In genomic region chr13:30319703-30320102, GRCh38 we compare ENCODE assay signal across 25 cellular contexts. TPM values are rescaled to one million over a fixed set of nuclear protein-coding genes. Genes with fewer than 3 reads are reported as not detected.
A peak's percentile ranks its signal among the peaks of the same experiment; 100 is the strongest.
DNase-seq lines count a peak whose midpoint lies in the region; ATAC-seq, FAIRE-seq and TF ChIP-seq lines count a peak whose summit lies in the region.
"Had no signal": no experiment of that assay in that cellular context is flagged by ENCODE, and none has a peak within 500 bp of the region (broad histone marks: within the 10 kb centered on the region; RNA-seq: fewer than 3 reads in every experiment).

No MANE protein-coding gene starts in this region.

- no peak for TF ChIP-seq POLR2A in GM12892 (IDR thresholded peaks at IDR 0.05; ENCODE audit: low read depth, low read length)
- TF ChIP-seq POLR2A in testis (IDR thresholded peaks at IDR 0.05) = no peak

- H2AFZ ChIP-seq in mesenchymal stem cell (ENCODE audit: low read depth, low read length) = no peak overlapping the region

- DNase-seq in A673 (ENCODE audit: low spot score) = peak; percentile 49
- DNase-seq in GM12892 (ENCODE audit: insufficient read length) = no peak
- DNase-seq in astrocyte of the spinal cord (ENCODE audit: low read depth, low spot score) = peak; percentile 36
- no peak for DNase-seq in mesenchymal stem cell
- no peak for DNase-seq in stimulated activated CD4-positive, alpha-beta T cell treated with anti-CD3 and anti-CD28 coated beads, Interleukin-4, amount 100 ng/mL, for 4 hours
- DNase-seq in testis = no peak
- no peak for DNase-seq in GM19239 (ENCODE audit: insufficient read length, low spot score)
- DNase-seq: activated naive CD4-positive, alpha-beta T cell treated with Interleukin-2 at 50 U/mL for 16 hours; activated T-cell treated with anti-CD3 and anti-CD28 coated beads, Interleukin-2, amount 50 U/mL, for 24 hours; amniotic stem cell; CD4-positive, CD25-positive, alpha-beta regulatory T cell; central memory CD4-positive, alpha-beta T cell; DMS 273 treated with DMSO at 0.1 percent for 48 hours; erythroblast; gastrocnemius medialis; lower lobe of right lung; NCI-H1436; NCI-H2107; NCI-H526 treated with DMSO at 0.1 percent for 48 hours; SW 1271 had no signal

- H3K4me1 ChIP-seq in A673 (ENCODE audit: insufficient read depth, low read length, poor library complexity, severe bottlenecking) (peaks cover 24% of the 10 kb centered on the region), mesenchymal stem cell (ENCODE audit: control insufficient read depth, insufficient read depth, low read depth, low read length) (no peaks in the 10 kb centered on the region), testis (peaks cover 4% of the 10 kb centered on the region)
- H3K4me1 ChIP-seq: lower lobe of right lung had no signal

- H3K4me3 ChIP-seq in A673 (ENCODE audit: low read depth, low read length, poor library complexity, severe bottlenecking) (no peak overlapping the region), astrocyte of the spinal cord (ENCODE audit: low read depth, low read length) (no peak overlapping the region), mesenchymal stem cell (ENCODE audit: insufficient read depth in 1 of 2, low read depth in 1 of 2, low read length in 2 of 2) (no peak overlapping the region), testis (no peak overlapping the region)
- H3K4me3 ChIP-seq: gastrocnemius medialis, lower lobe of right lung had no signal

- FAIRE-seq in GM12892 (lab: Jason Lieb, UNC) (peak; percentile 17), GM19239 (lab: Jason Lieb, UNC) (no peak)
- FAIRE-seq: GM18507, keratinocyte had no signal

- no peak overlapping the region for H3K23ac ChIP-seq in mesenchymal stem cell (ENCODE audit: low read length in 2 of 2)

- no peak overlapping the region for H3K14ac ChIP-seq in mesenchymal stem cell (ENCODE audit: low read length in 2 of 2)

- in situ Hi-C loops in astrocyte of the spinal cord (cut with HindIII; ENCODE audit: low sequenced_read_pairs) = no loop called here

- H4K91ac ChIP-seq in mesenchymal stem cell (ENCODE audit: low read length) = no peak overlapping the region

- POLR2A ChIA-PET in A673 (lab: Charles Lee; ENCODE audit: low non-redundant PET) = interaction anchor here (0.6 kb wide), 1 partner anchor 13 kb away, joined by 3 read pairs; no protein-coding TSS in a partner anchor

- no peak overlapping the region for H3K4ac ChIP-seq in mesenchymal stem cell (ENCODE audit: low read depth in 1 of 2, low read length in 2 of 2)

- intact Hi-C loops in A673 (cut with micrococcal nuclease; ENCODE audit: unreplicated experiment) (no loop called here), testis (cut with DNase I; ENCODE audit: low total_unique reads) (no loop called here)

- H2BK15ac ChIP-seq in mesenchymal stem cell (ENCODE audit: low read depth, poor library complexity, severe bottlenecking) = no peak overlapping the region

- H3K27me3 ChIP-seq in A673 (replicated peaks; ENCODE audit: insufficient read depth, low read depth, low read length, poor library complexity) = no peaks in the 10 kb centered on the region
- no peaks in the 10 kb centered on the region for H3K27me3 ChIP-seq in mesenchymal stem cell (ENCODE audit: control insufficient read depth in 1 of 2, insufficient read depth in 1 of 2, low read length in 2 of 2)
- no peaks in the 10 kb centered on the region for H3K27me3 ChIP-seq in testis
- H3K27me3 ChIP-seq: gastrocnemius medialis had no signal

- H3K4me2 ChIP-seq in mesenchymal stem cell (ENCODE audit: low read length, poor library complexity, severe bottlenecking) = no peak overlapping the region

- no peak for ATAC-seq in HG03097 (IDR thresholded peaks at IDR 0.05; ENCODE audit: low FRiP score, unreplicated experiment)
- ATAC-seq: activated CD4-positive, CD25-positive, alpha-beta regulatory T cell treated with anti-CD3 and anti-CD28 coated beads, Interleukin-2, amount 50 U/mL, for 24 hours; gastrocnemius medialis; HCT116; lower lobe of right lung had no signal

- H2BK120ac ChIP-seq in mesenchymal stem cell (ENCODE audit: low read depth, low read length) = no peak overlapping the region

- no peak overlapping the region for H3K27ac ChIP-seq in A673 (ENCODE audit: low read depth, low read length, poor library complexity, severe bottlenecking)
- H3K27ac ChIP-seq in mesenchymal stem cell (ENCODE audit: low read length, poor library complexity, severe bottlenecking) = no peak overlapping the region
- no peak overlapping the region for H3K27ac ChIP-seq in testis
- H3K27ac ChIP-seq: gastrocnemius medialis, lower lobe of right lung had no signal

- no peak for TF ChIP-seq CTCF in A673 (conservative IDR thresholded peaks at IDR 0.05; ENCODE audit: low read depth, low read length)
- TF ChIP-seq CTCF in astrocyte of the spinal cord (IDR thresholded peaks at IDR 0.05; ENCODE audit: low read depth, low read length) = no peak
- TF ChIP-seq CTCF in testis (IDR thresholded peaks at IDR 0.05) = no peak

- 100% methylated on average over 2 of the region's 3 CpGs for WGBS in mesenchymal stem cell
- 51 to 76% methylated on average over 3 of the region's 3 CpGs for WGBS in testis, 2 donors

- H3K9me3 ChIP-seq in A673 (ENCODE audit: low read depth, low read length, poor library complexity, severe bottlenecking) (no peaks in the 10 kb centered on the region), mesenchymal stem cell (ENCODE audit: control insufficient read depth, low read length) (no peaks in the 10 kb centered on the region), testis (no peaks in the 10 kb centered on the region)
- H3K9me3 ChIP-seq: gastrocnemius medialis, lower lobe of right lung had no signal

- no peak overlapping the region for H4K8ac ChIP-seq in mesenchymal stem cell (ENCODE audit: low read length)

- CTCF ChIA-PET in A673 (lab: Charles Lee) = no interaction called here

- peak overlapping the region; percentile 39 for H3K9ac ChIP-seq in mesenchymal stem cell (ENCODE audit: low read length)

- H3K18ac ChIP-seq in mesenchymal stem cell (ENCODE audit: low read depth in 1 of 2, low read length in 2 of 2) = no peak overlapping the region

- H3K79me1 ChIP-seq in mesenchymal stem cell (replicated peaks; ENCODE audit: low read length, poor library complexity, severe bottlenecking) = peaks cover 18% of the 10 kb centered on the region

- H2AK5ac ChIP-seq in mesenchymal stem cell (ENCODE audit: low read length, severe bottlenecking) = no peak overlapping the region

- no peak overlapping the region for H2BK5ac ChIP-seq in mesenchymal stem cell (ENCODE audit: low read depth, low read length, poor library complexity, severe bottlenecking)

- BruUV-seq in A673 (replicated peaks; lab: Mats Ljungman, UMichigan) = no TSS peak

- no peak overlapping the region for H2BK12ac ChIP-seq in mesenchymal stem cell (ENCODE audit: low read length in 2 of 2)

- H3K36me3 ChIP-seq in A673 (ENCODE audit: insufficient read depth, low read length, poor library complexity, severe bottlenecking) (no peaks in the 10 kb centered on the region), mesenchymal stem cell (ENCODE audit: control insufficient read depth in 1 of 2, insufficient read depth in 2 of 2, low read depth in 1 of 2, low read length in 2 of 2) (peaks cover 0 to 5% of the 10 kb centered on the region in 2 experiments), testis (ENCODE audit: low read depth, missing control alignments) (no peaks in the 10 kb centered on the region)
- H3K36me3 ChIP-seq: gastrocnemius medialis, lower lobe of right lung had no signal

RNA-seq across cellular contexts. Expression of gene KATNAL1, which starts 12.4 kb away (rescaled TPM):
- total RNA-seq in A673 (2021) (63.0 and 66.5 TPM in 2 replicates), testis (10 to 100 TPM; 19.0 to 20.1 TPM)
- 11.2 TPM for polyA plus RNA-seq in GM12892 (2012; ENCODE audit: missing spikeins)
- polyA plus RNA-seq in mesenchymal stem cell (2013, experiment 1 of 2) = 9.6 TPM
- polyA plus RNA-seq in mesenchymal stem cell (2013, experiment 2 of 2) = 11.5 TPM
- polyA plus RNA-seq in testis (ENCODE audit: insufficient read depth, low read depth, low replicate concordance) = 40.5 TPM

Comparison
In these comparisons a context has a peak if more than half of its experiments do, and no peak if none do; other contexts are left out.
1. DNase-seq: peak in A673 (single experiment) and astrocyte of the spinal cord (single experiment); none in GM12892 (single experiment), mesenchymal stem cell (single experiment), stimulated activated CD4-positive, alpha-beta T cell treated with anti-CD3 and anti-CD28 coated beads, Interleukin-4, amount 100 ng/mL, for 4 hours (0 of 2), testis (single experiment) and GM19239 (single experiment).